ENCODE assay signal across 21 cellular contexts in the genomic region with DNA sequence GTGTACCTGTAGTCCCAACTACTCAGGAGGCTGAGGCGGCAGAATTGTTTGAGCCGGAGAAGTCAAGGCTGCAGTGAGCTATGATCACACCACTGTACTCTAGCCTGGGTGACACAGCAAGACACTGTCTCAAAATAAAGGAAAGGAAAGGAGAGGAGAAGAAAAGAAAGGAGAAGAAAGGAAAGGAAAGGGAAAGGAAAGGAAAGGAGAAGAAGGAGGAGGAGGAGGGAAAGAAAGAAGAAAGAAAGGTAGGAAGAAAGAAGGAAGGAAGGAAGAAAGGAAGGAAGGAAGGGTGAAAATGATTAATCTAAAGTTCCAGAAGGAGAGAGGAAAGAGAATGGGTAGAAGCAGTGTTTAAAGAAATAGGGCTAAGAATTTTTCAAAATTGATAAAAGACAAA. TPM values are rescaled to one million over a fixed set of nuclear protein-coding genes. Genes with fewer than 3 reads are reported as not detected.
DNase-seq lines count a peak whose midpoint lies in the region; ATAC-seq and TF ChIP-seq lines count a peak whose summit lies in the region.
"Had no signal": no experiment of that assay in that cellular context is flagged by ENCODE, and none has a peak within 500 bp of the region (broad histone marks: within the 10 kb centered on the region; RNA-seq: fewer than 3 reads in every experiment).

No MANE protein-coding gene starts in this region.

- H3K4me3 Mint-ChIP-seq in stimulated activated naive CD8-positive, alpha-beta T cell treated with anti-CD3 and anti-CD28 coated beads, Interleukin-15, Interleukin-2, amounts not matched to agents 100 ng/mL and 50 ng/mL, for 24 hours, result no peak overlapping the region
- H3K4me3 Mint-ChIP-seq in stimulated activated naive CD8-positive, alpha-beta T cell treated with anti-CD3 and anti-CD28 coated beads, Interleukin-15, amount 100 ng/mL, for 72 hours, result no peak overlapping the region

- TF ChIP-seq EP300 in gastroesophageal sphincter (IDR thresholded peaks at IDR 0.05), result no peak

- no peaks in the 10 kb centered on the region for H3K9me3 Mint-ChIP-seq in stimulated activated naive CD8-positive, alpha-beta T cell treated with anti-CD3 and anti-CD28 coated beads, Interleukin-15, Interleukin-2, amounts not matched to agents 100 ng/mL and 50 ng/mL, for 24 hours
- H3K9me3 Mint-ChIP-seq in stimulated activated naive CD8-positive, alpha-beta T cell treated with anti-CD3 and anti-CD28 coated beads, Interleukin-15, amount 100 ng/mL, for 72 hours, result no peaks in the 10 kb centered on the region
- H3K9me3 Mint-ChIP-seq: CD4-positive, CD25-positive, alpha-beta regulatory T cell had no signal

- peak overlapping the region; percentile 22 for H3K27ac Mint-ChIP-seq in stimulated activated naive CD8-positive, alpha-beta T cell treated with anti-CD3 and anti-CD28 coated beads, Interleukin-15, Interleukin-2, amounts not matched to agents 100 ng/mL and 50 ng/mL, for 24 hours
- peak overlapping the region in 1 of 2 donors; percentile 6 for H3K27ac Mint-ChIP-seq in stimulated activated naive CD8-positive, alpha-beta T cell treated with anti-CD3 and anti-CD28 coated beads, Interleukin-15, amount 100 ng/mL, for 72 hours

- WGBS in spleen, 5 donors, result 78 to 96% (median 88%) methylated on average over 2 of the region's 2 CpGs
- 70 to 100% methylated on average over 1 to 2 of the region's 2 CpGs for WGBS in gastroesophageal sphincter (ENCODE audit: low coverage in 1 of 2), 2 donors

- TF ChIP-seq POLR2A in spleen (IDR thresholded peaks at IDR 0.05) (no peak), gastroesophageal sphincter (IDR thresholded peaks at IDR 0.05) (no peak)

- no peaks in the 10 kb centered on the region for H3K36me3 Mint-ChIP-seq in stimulated activated naive CD8-positive, alpha-beta T cell treated with anti-CD3 and anti-CD28 coated beads, Interleukin-15, Interleukin-2, amounts not matched to agents 100 ng/mL and 50 ng/mL, for 24 hours (ENCODE audit: low read depth)
- H3K36me3 Mint-ChIP-seq: CD4-positive, CD25-positive, alpha-beta regulatory T cell had no signal

- H3K4me1 ChIP-seq in spleen, result peaks cover 3 to 45% (median 20%) of the 10 kb centered on the region in 6 donors
- no peaks in the 10 kb centered on the region for H3K4me1 ChIP-seq in foreskin keratinocyte
- H3K4me1 ChIP-seq in gastroesophageal sphincter, result no peaks in the 10 kb centered on the region

- H3K36me3 ChIP-seq in spleen (no peaks in the 10 kb centered on the region), gastroesophageal sphincter (no peaks in the 10 kb centered on the region)
- H3K36me3 ChIP-seq: HAP-1 had no signal

- H3K9me3 ChIP-seq in spleen, result no peaks in the 10 kb centered on the region
- no peaks in the 10 kb centered on the region for H3K9me3 ChIP-seq in gastroesophageal sphincter
- H3K9me3 ChIP-seq: HAP-1 had no signal

- H3K27me3 ChIP-seq in spleen (replicated peaks in 1 of 7), result no peaks in the 10 kb centered on the region
- H3K27me3 ChIP-seq in foreskin keratinocyte, result no peaks in the 10 kb centered on the region
- H3K27me3 ChIP-seq in gastroesophageal sphincter, result peaks cover under 1% of the 10 kb centered on the region

- H3K27me3 Mint-ChIP-seq in stimulated activated naive CD8-positive, alpha-beta T cell treated with anti-CD3 and anti-CD28 coated beads, Interleukin-15, Interleukin-2, amounts not matched to agents 100 ng/mL and 50 ng/mL, for 24 hours, result no peaks in the 10 kb centered on the region
- H3K27me3 Mint-ChIP-seq in stimulated activated naive CD8-positive, alpha-beta T cell treated with anti-CD3 and anti-CD28 coated beads, Interleukin-15, amount 100 ng/mL, for 72 hours, result no peaks in the 10 kb centered on the region

- peak overlapping the region; percentile 29 for H3K27ac ChIP-seq in cingulate gyrus (ENCODE audit: low read depth, low read length)
- H3K27ac ChIP-seq in spleen, result peak overlapping the region in 5 of 8 donors; percentile 56 to 72 (median 66)
- no peak overlapping the region for H3K27ac ChIP-seq in foreskin keratinocyte
- H3K27ac ChIP-seq in gastroesophageal sphincter, result no peak overlapping the region
- H3K27ac ChIP-seq: PC-9, RWPE1 had no signal

- ATAC-seq in stimulated activated naive CD8-positive, alpha-beta T cell treated with anti-CD3 and anti-CD28 coated beads, Interleukin-15, amount 100 ng/mL, for 72 hours, result no peak
- no peak for ATAC-seq in foreskin keratinocyte
- no peak for ATAC-seq in gastroesophageal sphincter
- ATAC-seq: SK-N-SH treated with all-trans-retinoic acid at 6 μM for 48 hours had no signal

- DNase-seq in stimulated activated naive CD8-positive, alpha-beta T cell treated with anti-CD3 and anti-CD28 coated beads, Interleukin-15, amount 100 ng/mL, for 72 hours, result no peak
- no peak for DNase-seq in spleen
- DNase-seq in foreskin keratinocyte, result no peak
- DNase-seq in 8988T, result no peak
- DNase-seq: CD4-positive, CD25-positive, alpha-beta regulatory T cell; DMS79; IMR-90; MV-4-11; NCI-H1105 treated with DMSO at 0.1 percent for 48 hours; NCI-H2029 treated with DMSO at 0.1 percent for 48 hours; NCI-H226; NCI-H510A treated with DMSO at 0.1 percent for 48 hours; NCI-H748 treated with DMSO at 0.1 percent for 48 hours; PC-9; SIG-M5 had no signal

- no peak for TF ChIP-seq CTCF in spleen (IDR thresholded peaks at IDR 0.05 in 8 of 11, conservative IDR thresholded peaks at IDR 0.05 in 3 of 11)
- no peak for TF ChIP-seq CTCF in foreskin keratinocyte (conservative IDR thresholded peaks at IDR 0.05)
- TF ChIP-seq CTCF in gastroesophageal sphincter (IDR thresholded peaks at IDR 0.05), result no peak

- no peak overlapping the region for H3K4me3 ChIP-seq in spleen
- H3K4me3 ChIP-seq in gastroesophageal sphincter, result no peak overlapping the region
- H3K4me3 ChIP-seq: HAP-1, PC-9 had no signal

- intact Hi-C loops in spleen (cut with DNase I; ENCODE audit: low total_unique reads), result no loop called here

- peaks cover 11% of the 10 kb centered on the region for H3K4me1 Mint-ChIP-seq in stimulated activated naive CD8-positive, alpha-beta T cell treated with anti-CD3 and anti-CD28 coated beads, Interleukin-15, Interleukin-2, amounts not matched to agents 100 ng/mL and 50 ng/mL, for 24 hours (ENCODE audit: low read depth)
- peaks cover 8% of the 10 kb centered on the region for H3K4me1 Mint-ChIP-seq in stimulated activated naive CD8-positive, alpha-beta T cell treated with anti-CD3 and anti-CD28 coated beads, Interleukin-15, amount 100 ng/mL, for 72 hours

RNA-seq across cellular contexts. Expression of a gene that starts 12.2 kb away (rescaled TPM):
- 1 to 10 TPM; 1.2 to 5.0 (median 4.1) TPM for total RNA-seq in spleen
- polyA plus RNA-seq in spleen, result 1 to 10 TPM in 2 of 3 donors, under 1 TPM in 1; 0.74 to 2.0 (median 1.4) TPM
- total RNA-seq in foreskin keratinocyte, result 3.2 and 4.8 TPM in 2 replicates
- polyA plus RNA-seq in foreskin keratinocyte, result 2.8 and 4.0 TPM in 2 replicates
- total RNA-seq in gastroesophageal sphincter, result 1 to 10 TPM in 2 of 4 donors, under 1 TPM in 1, not detected in 1; 0.27 to 1.6 (median 1.3) TPM
- polyA plus RNA-seq: CD4-positive, CD25-positive, alpha-beta regulatory T cell had no signal

RNA-seq across cellular contexts. Expression of a gene that starts 39.5 kb away (rescaled TPM):
- total RNA-seq in spleen (1 to 10 TPM in 5 of 7 donors, under 1 TPM in 2; 0.82 to 5.1 (median 2.7) TPM), foreskin keratinocyte (2.5 and 2.8 TPM in 2 replicates), gastroesophageal sphincter (1 to 10 TPM; 1.7 to 6.0 (median 3.2) TPM)
- polyA plus RNA-seq in spleen (1 to 10 TPM in 1 of 3 donors, under 1 TPM in 2; 0.52 to 1.4 (median 0.57) TPM), foreskin keratinocyte (2.4 and 2.7 TPM in 2 replicates)

Comparison
In these comparisons a context has a peak if more than half of its experiments do, and no peak if none do; other contexts are left out.
1. H3K27ac ChIP-seq: peak in cingulate gyrus (single experiment) and spleen (5 of 8); none in foreskin keratinocyte (single experiment) and gastroesophageal sphincter (0 of 4).